19 cellular contexts compared by ENCODE assay signal in genomic region chr14:52879958-52880357, GRCh38.
DNase-seq lines count a peak whose midpoint lies in the region; ATAC-seq and TF ChIP-seq lines count a peak whose summit lies in the region.
"Had no signal": no experiment of that assay in that cellular context is flagged by ENCODE, and none has a peak within 500 bp of the region (broad histone marks: within the 10 kb centered on the region; RNA-seq: fewer than 3 reads in every experiment).

No MANE protein-coding gene starts in this region.

- peaks cover 2% of the 10 kb centered on the region for H3K79me1 ChIP-seq in trophoblast cell (ENCODE audit: low read length)
- no peaks in the 10 kb centered on the region for H3K79me1 ChIP-seq in neuronal stem cell (ENCODE audit: low read depth, low read length)

- H3K4me2 ChIP-seq in PC-3 (ENCODE audit: low read length) (no peak overlapping the region), trophoblast cell (ENCODE audit: low read length) (no peak overlapping the region), neuronal stem cell (ENCODE audit: insufficient read depth, low read length, poor library complexity, severe bottlenecking) (no peak overlapping the region)

- H2AFZ ChIP-seq in PC-3 (ENCODE audit: low read length) = no peak overlapping the region
- H2AFZ ChIP-seq in trophoblast cell (ENCODE audit: insufficient read depth, low read length, poor library complexity) = no peak overlapping the region
- H2AFZ ChIP-seq in neuronal stem cell (ENCODE audit: low read length) = no peak overlapping the region

- no peak overlapping the region for H2BK5ac ChIP-seq in trophoblast cell (ENCODE audit: low read depth, low read length, poor library complexity)
- H2BK5ac ChIP-seq in neuronal stem cell (ENCODE audit: low read length) = no peak overlapping the region

- no peaks in the 10 kb centered on the region for H3K27me3 Mint-ChIP-seq in endodermal cell (ENCODE audit: insufficient read depth)
- H3K27me3 Mint-ChIP-seq: brain, progenitor cell of endocrine pancreas had no signal

- no peak overlapping the region for H3K14ac ChIP-seq in trophoblast cell (ENCODE audit: low read length)
- H3K14ac ChIP-seq in neuronal stem cell (ENCODE audit: low read length) = no peak overlapping the region

- H3K4me1 ChIP-seq in PC-3 (ENCODE audit: insufficient read depth, low read length) (no peaks in the 10 kb centered on the region), endodermal cell (ENCODE audit: control insufficient read depth, insufficient read depth, low read length) (peaks cover 13% of the 10 kb centered on the region), trophoblast cell (ENCODE audit: control insufficient read depth in 1 of 2, insufficient read depth in 2 of 2, low read length in 2 of 2) (peaks cover 0 to 2% of the 10 kb centered on the region in 2 experiments), neuronal stem cell (ENCODE audit: control insufficient read depth in 2 of 2, insufficient read depth in 1 of 2, low read depth in 1 of 2, low read length in 2 of 2) (no peaks in the 10 kb centered on the region)
- H3K4me1 ChIP-seq: lower lobe of right lung had no signal

- H3K23ac ChIP-seq in trophoblast cell (ENCODE audit: low read length) = no peak overlapping the region
- no peak overlapping the region for H3K23ac ChIP-seq in neuronal stem cell (ENCODE audit: low read depth, low read length, poor library complexity)

- H3K27ac ChIP-seq in PC-3 (ENCODE audit: low read length) (no peak overlapping the region), endodermal cell (ENCODE audit: low read depth, low read length) (no peak overlapping the region), trophoblast cell (ENCODE audit: low read depth, low read length) (no peak overlapping the region), neuronal stem cell (replicated peaks; ENCODE audit: low read length) (no peak overlapping the region)
- H3K27ac ChIP-seq: lower lobe of right lung had no signal

- no peaks in the 10 kb centered on the region for H3K9me3 Mint-ChIP-seq in endodermal cell
- H3K9me3 Mint-ChIP-seq: brain; naive thymus-derived CD4-positive, alpha-beta T cell had no signal

- H4K8ac ChIP-seq in trophoblast cell (ENCODE audit: low read depth, low read length) = no peak overlapping the region
- H4K8ac ChIP-seq in neuronal stem cell (ENCODE audit: low read depth, low read length) = no peak overlapping the region

- H2BK120ac ChIP-seq in trophoblast cell (ENCODE audit: insufficient read depth, low read length, poor library complexity) (no peak overlapping the region), neuronal stem cell (ENCODE audit: low read depth, low read length) (no peak overlapping the region)

- CTCF ChIA-PET in PC-3 (lab: Charles Lee) = no interaction called here

- 90 to 97% methylated on average over 5 of the region's 5 CpGs for WGBS in endodermal cell (ENCODE audit: insufficient coverage in 1 of 2, insufficient read length in 1 of 2), 2 experiments
- WGBS in trophoblast cell (ENCODE audit: extremely low coverage, insufficient coverage, insufficient read length) = no CpG with 5 or more reads among the region's 5 CpGs
- WGBS in neuronal stem cell (ENCODE audit: extremely low coverage in 2 of 2, insufficient read length in 2 of 2, insufficient replicate concordance in 1 of 2), 2 donors = no CpG with 5 or more reads among the region's 5 CpGs

- peak overlapping the region; percentile 39 for H3K27ac Mint-ChIP-seq in endodermal cell
- H3K27ac Mint-ChIP-seq: naive thymus-derived CD4-positive, alpha-beta T cell; progenitor cell of endocrine pancreas had no signal

- no peak for TF ChIP-seq CTCF in PC-3 (conservative IDR thresholded peaks at IDR 0.05; ENCODE audit: low read depth, low read length)
- no peak for TF ChIP-seq CTCF in endodermal cell (conservative IDR thresholded peaks at IDR 0.05)
- no peak for TF ChIP-seq CTCF in omental fat pad (IDR thresholded peaks at IDR 0.05)

- H4K91ac ChIP-seq in trophoblast cell (ENCODE audit: low read depth, low read length) (no peak overlapping the region), neuronal stem cell (ENCODE audit: low read depth, low read length, poor library complexity) (no peak overlapping the region)

- H3K4me3 ChIP-seq in PC-3 (ENCODE audit: low read length) (no peak overlapping the region), endodermal cell (ENCODE audit: low read length) (no peak overlapping the region), trophoblast cell (ENCODE audit: low read depth, low read length) (no peak overlapping the region), neuronal stem cell (ENCODE audit: low read length in 2 of 2) (no peak overlapping the region)
- H3K4me3 ChIP-seq: lower lobe of right lung, stomach had no signal

- H2AK5ac ChIP-seq in trophoblast cell (ENCODE audit: low read length) (no peak overlapping the region), neuronal stem cell (ENCODE audit: low read depth, low read length) (no peak overlapping the region)

- H3K18ac ChIP-seq in trophoblast cell (ENCODE audit: low read length) (no peak overlapping the region), neuronal stem cell (ENCODE audit: low read length) (no peak overlapping the region)

- H3K36me3 Mint-ChIP-seq in endodermal cell (ENCODE audit: low read depth) = peaks cover 85% of the 10 kb centered on the region
- H3K36me3 Mint-ChIP-seq: naive thymus-derived CD4-positive, alpha-beta T cell had no signal

- no peaks in the 10 kb centered on the region for H3K9me2 ChIP-seq in PC-3 (replicated peaks; ENCODE audit: low read length)

- peaks cover 36% of the 10 kb centered on the region for H3K4me1 Mint-ChIP-seq in endodermal cell
- H3K4me1 Mint-ChIP-seq: naive thymus-derived CD4-positive, alpha-beta T cell had no signal

- H3K9me3 ChIP-seq in PC-3 (ENCODE audit: low read length) (no peaks in the 10 kb centered on the region), endodermal cell (ENCODE audit: control insufficient read depth, low read length) (no peaks in the 10 kb centered on the region), trophoblast cell (ENCODE audit: insufficient read depth, low read depth, low read length) (no peaks in the 10 kb centered on the region), neuronal stem cell (replicated peaks in 1 of 2; ENCODE audit: control insufficient read depth in 2 of 2, insufficient read depth in 1 of 2, low read depth in 1 of 2, low read length in 2 of 2) (no peaks in the 10 kb centered on the region)
- H3K9me3 ChIP-seq: lower lobe of right lung, stomach had no signal

- H3K9ac ChIP-seq in PC-3 (ENCODE audit: low read length) (no peak overlapping the region), endodermal cell (ENCODE audit: extremely low read depth, low read length, poor library complexity, severe bottlenecking) (no peak overlapping the region), trophoblast cell (ENCODE audit: low read length) (no peak overlapping the region), neuronal stem cell (ENCODE audit: low read depth, low read length, poor library complexity) (no peak overlapping the region)

- H3K79me2 ChIP-seq in PC-3 (ENCODE audit: low read length) = no peaks in the 10 kb centered on the region
- H3K79me2 ChIP-seq in trophoblast cell (ENCODE audit: control insufficient read depth, insufficient read depth, low read length, poor library complexity) = no peaks in the 10 kb centered on the region

- BruUV-seq in PC-3 (replicated peaks; lab: Mats Ljungman, UMichigan) = no TSS peak

- H3K27me3 ChIP-seq in PC-3 (ENCODE audit: low read length) (no peaks in the 10 kb centered on the region), endodermal cell (ENCODE audit: control insufficient read depth, insufficient read depth, low read length, poor library complexity, severe bottlenecking) (no peaks in the 10 kb centered on the region), trophoblast cell (ENCODE audit: insufficient read depth, low read length) (no peaks in the 10 kb centered on the region), neuronal stem cell (ENCODE audit: control insufficient read depth in 3 of 3, insufficient read depth in 3 of 3, low read depth in 1 of 3, low read length in 3 of 3) (no peaks in the 10 kb centered on the region)
- H3K27me3 ChIP-seq: stomach had no signal

- no peak overlapping the region for H2BK12ac ChIP-seq in trophoblast cell (ENCODE audit: low read length)
- no peak overlapping the region for H2BK12ac ChIP-seq in neuronal stem cell (ENCODE audit: low read length)

- peak; percentile 59 for ATAC-seq in PC-3
- ATAC-seq in omental fat pad (ENCODE audit: low FRiP score) = no peak
- ATAC-seq: lower lobe of right lung; naive thymus-derived CD4-positive, alpha-beta T cell had no signal

- H4K12ac ChIP-seq in trophoblast cell (ENCODE audit: low read depth, low read length) = peak overlapping the region; percentile 18

- intact Hi-C loops in PC-3 (cut with micrococcal nuclease) = loop anchor here (5.0 kb wide), 1 partner anchor 72 kb away; the partner anchor contains the start of gene FERMT2

- no peaks in the 10 kb centered on the region for H3F3A ChIP-seq in PC-3 (ENCODE audit: low read length, unreplicated experiment)

- no peak overlapping the region for H2BK15ac ChIP-seq in neuronal stem cell (ENCODE audit: low read length)

- H3K4me3 Mint-ChIP-seq in endodermal cell = no peak overlapping the region
- H3K4me3 Mint-ChIP-seq: brain; naive thymus-derived CD4-positive, alpha-beta T cell had no signal

- H4K20me1 ChIP-seq in PC-3 (ENCODE audit: low read length) = no peaks in the 10 kb centered on the region

- POLR2A ChIA-PET in PC-3 (lab: Charles Lee; ENCODE audit: unreplicated experiment) = no interaction called here

- H3K4ac ChIP-seq in trophoblast cell (ENCODE audit: low read depth, low read length) (no peak overlapping the region), neuronal stem cell (ENCODE audit: low read length) (no peak overlapping the region)

- H3K36me3 ChIP-seq in PC-3 (ENCODE audit: low read depth, low read length) = peaks cover 8% of the 10 kb centered on the region; the same call in 1 of the 2 replicates
- H3K36me3 ChIP-seq in endodermal cell (ENCODE audit: control insufficient read depth, insufficient read depth, low read length) = peaks cover 94% of the 10 kb centered on the region
- peaks cover 8 to 15% of the 10 kb centered on the region in 2 experiments for H3K36me3 ChIP-seq in trophoblast cell (ENCODE audit: control insufficient read depth in 1 of 2, insufficient read depth in 2 of 2, low read length in 2 of 2)
- peaks cover 8 to 82% of the 10 kb centered on the region in 2 donors for H3K36me3 ChIP-seq in neuronal stem cell (replicated peaks in 1 of 2; ENCODE audit: control insufficient read depth in 2 of 2, insufficient read depth in 2 of 2, low read length in 2 of 2)

- DNase-seq in ELR (ENCODE audit: low read depth) = peak; percentile 50
- peak; percentile 9 for DNase-seq in PC-3
- no peak for DNase-seq in endodermal cell
- no peak for DNase-seq in trophoblast cell
- DNase-seq in neuronal stem cell (ENCODE audit: low spot score) = no peak
- no peak for DNase-seq in DMS53 (lab: John Stamatoyannopoulos, UW)
- DNase-seq in NCI-H524 (lab: John Stamatoyannopoulos, UW) = no peak
- DNase-seq in omental fat pad (ENCODE audit: low spot score) = no peak
- DNase-seq: activated CD4-positive, alpha-beta T cell treated with anti-CD3 and anti-CD28 coated beads for 48 hours; activated CD8-positive, alpha-beta memory T cell treated with anti-CD3 and anti-CD28 coated beads, Interleukin-2, amount 50 U/mL, for 4 hours; activated naive CD4-positive, alpha-beta T cell; lower lobe of right lung; naive thymus-derived CD4-positive, alpha-beta T cell; NCI-H187 treated with DMSO at 0.1 percent for 48 hours; NCI-H446 treated with DMSO at 0.1 percent for 48 hours; stomach; T1000 had no signal

Comparison
In these comparisons a context has a peak if more than half of its experiments do, and no peak if none do; other contexts are left out.
1. DNase-seq: peak in ELR (single experiment) and PC-3 (single experiment); none in endodermal cell (single experiment), trophoblast cell (0 of 2), neuronal stem cell (single experiment), DMS53 (single experiment), NCI-H524 (0 of 2) and omental fat pad (single experiment).